Comparison of ENCODE assay signal across 6 cellular contexts in the genomic region with DNA sequence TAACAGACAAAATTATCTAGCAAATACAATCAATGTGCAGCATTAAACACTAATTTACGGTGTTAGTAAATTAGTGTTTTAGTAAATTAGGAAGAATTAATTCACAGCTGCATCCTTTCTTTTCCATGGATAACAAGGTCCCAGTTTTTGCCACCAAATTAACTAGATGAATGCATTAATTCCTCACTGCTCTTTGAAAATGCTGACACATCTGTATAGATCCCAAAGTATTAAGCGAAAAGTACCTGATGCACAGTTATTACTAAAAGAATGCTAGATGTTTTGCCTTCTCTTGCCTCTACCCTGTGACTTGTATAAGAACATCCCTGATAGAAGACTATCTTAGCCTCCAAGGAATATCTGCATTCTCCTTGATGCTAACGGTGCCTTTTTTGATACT.
"Had no signal": no experiment of that assay in that cellular context is flagged by ENCODE, and none has a peak within 500 bp of the region (broad histone marks: within the 10 kb centered on the region; RNA-seq: fewer than 3 reads in every experiment).

No MANE protein-coding gene starts in this region.

- DNase-seq: GDM1, GF-D8 had no signal

- FAIRE-seq: G401.6, GM12891, GM12892 had no signal

- H3K4me3 ChIP-seq: GM12878 had no signal

- ATAC-seq: GM12878 had no signal
